Comparison of ENCODE assay signal across 20 cellular contexts in genomic region chr13:40793339-40793738, GRCh38. TPM values are rescaled to one million over a fixed set of nuclear protein-coding genes. Genes with fewer than 3 reads are reported as not detected.
DNase-seq lines count a peak whose midpoint lies in the region; ATAC-seq, FAIRE-seq and TF ChIP-seq lines count a peak whose summit lies in the region.
"Had no signal": no experiment of that assay in that cellular context is flagged by ENCODE, and none has a peak within 500 bp of the region (broad histone marks: within the 10 kb centered on the region; RNA-seq: fewer than 3 reads in every experiment).

No MANE protein-coding gene starts in this region.

- DNase-seq in NCI-H2171 (lab: John Stamatoyannopoulos, UW) (no peak), D721Med (ENCODE audit: insufficient read length, low spot score) (no peak)
- DNase-seq: 8988T; AML-193; C1 segment of cervical spinal cord; CD4-positive, alpha-beta memory T cell; COR-L47; DND-41; GDM1; HFFc6; IMR-90; KBM-7 had no signal

- POLR2A ChIA-PET in HEK293 (lab: Yijun Ruan, JAX), result no interaction called here

- H3K79me2 ChIP-seq in OCI-LY1 (ENCODE audit: insufficient read depth, low read length), result no peaks in the 10 kb centered on the region

- no peaks in the 10 kb centered on the region for H3K9me2 ChIP-seq in OCI-LY1 (ENCODE audit: low read depth, low read length)

- H3K9ac ChIP-seq in BLaER1 (no peak overlapping the region), OCI-LY1 (ENCODE audit: low read length) (no peak overlapping the region), liver (ENCODE audit: low read depth in 1 of 2, low read length in 2 of 2) (no peak overlapping the region)

- CTCF ChIA-PET in HEK293 (lab: Yijun Ruan, JAX), result no interaction called here

- peaks cover 43% of the 10 kb centered on the region for H3K36me3 ChIP-seq in BLaER1
- H3K36me3 ChIP-seq in HEK293 (ENCODE audit: control insufficient read depth in 2 of 2, insufficient read depth in 1 of 2, low read length in 2 of 2), result peaks cover 0 to 23% of the 10 kb centered on the region in 2 experiments; a peak in 1 of 3 replicates
- peaks cover 23% of the 10 kb centered on the region; the same call in 1 of the 2 replicates for H3K36me3 ChIP-seq in OCI-LY1 (ENCODE audit: insufficient read depth, low read length)
- H3K36me3 ChIP-seq in liver (ENCODE audit: control insufficient read depth in 4 of 4, insufficient read depth in 3 of 4, low read depth in 1 of 4, low read length in 3 of 4), result peaks cover 0 to 9% (median 0%) of the 10 kb centered on the region in 4 donors

- H3K4me3 ChIP-seq in BLaER1 (no peak overlapping the region), HEK293 (ENCODE audit: low read depth, low read length) (no peak overlapping the region), OCI-LY1 (ENCODE audit: low read depth, low read length, poor library complexity, severe bottlenecking) (no peak overlapping the region), liver (ENCODE audit: low read depth in 1 of 3, low read length in 3 of 3) (no peak overlapping the region)
- H3K4me3 ChIP-seq: HAP-1 had no signal

- H3K9me3 ChIP-seq in BLaER1 (no peaks in the 10 kb centered on the region), HEK293 (ENCODE audit: control insufficient read depth, insufficient read depth, low read depth, low read length) (no peaks in the 10 kb centered on the region), OCI-LY1 (ENCODE audit: low read length) (no peaks in the 10 kb centered on the region), liver (ENCODE audit: control insufficient read depth in 4 of 4, low read length in 3 of 4) (no peaks in the 10 kb centered on the region)
- H3K9me3 ChIP-seq: HAP-1 had no signal

- H3K4me2 ChIP-seq in BLaER1 (peak overlapping the region; percentile 56), OCI-LY1 (ENCODE audit: low read length) (peak overlapping the region; percentile 12; the same call in 1 of the 2 replicates)

- H3K27ac ChIP-seq in BLaER1 (no peak overlapping the region), HEK293 (ENCODE audit: extremely low read depth, low read depth, low read length) (no peak overlapping the region), OCI-LY1 (ENCODE audit: low read depth, low read length, poor library complexity, severe bottlenecking) (peak overlapping the region; percentile 86), liver (ENCODE audit: low read depth in 1 of 2, low read length in 2 of 2) (peak overlapping the region; percentile 83 to 84)

- peak in 1 of 2 donors; percentile 29 for TF ChIP-seq RAD21 in liver (IDR thresholded peaks at IDR 0.05)

- H3K27me3 ChIP-seq in BLaER1 (no peaks in the 10 kb centered on the region), OCI-LY1 (ENCODE audit: insufficient read depth, low read length) (no peaks in the 10 kb centered on the region), liver (ENCODE audit: control insufficient read depth in 4 of 4, insufficient read depth in 4 of 4, low read length in 3 of 4) (no peaks in the 10 kb centered on the region)

- TF ChIP-seq CTCF in HEK293 (tag by site-specific recombination; IDR thresholded peaks at IDR 0.05), result no peak
- no peak for TF ChIP-seq CTCF in OCI-LY1 (IDR thresholded peaks at IDR 0.05; ENCODE audit: low read length)
- TF ChIP-seq CTCF in liver (IDR thresholded peaks at IDR 0.05; ENCODE audit: low read depth, low read length, missing input control), result no peak
- no peak for TF ChIP-seq CTCF in D721Med (IDR thresholded peaks at IDR 0.05; ENCODE audit: insufficient read depth, missing control alignments)

- FAIRE-seq in D721Med (lab: Jason Lieb, UNC), result no peak
- FAIRE-seq: GM12892, H1 had no signal

- no peak overlapping the region for H2AFZ ChIP-seq in OCI-LY1 (ENCODE audit: low read length)

- ATAC-seq in HG02623 (IDR thresholded peaks at IDR 0.05; ENCODE audit: unreplicated experiment), result no peak

- peaks cover 4% of the 10 kb centered on the region; the same call in 1 of the 2 replicates for H3F3A ChIP-seq in OCI-LY1 (ENCODE audit: insufficient read depth, low read length)

- WGBS in liver, result 37% methylated on average over 3 of the region's 3 CpGs

- H4K20me1 ChIP-seq in BLaER1 (0 out of 2 replicates have a peak, but pooled peaks cover 5% of the 10 kb centered on the region), OCI-LY1 (ENCODE audit: insufficient read depth, low read length) (no peaks in the 10 kb centered on the region)

- H3K4me1 ChIP-seq in BLaER1 (peaks cover 45% of the 10 kb centered on the region), HEK293 (ENCODE audit: control insufficient read depth, insufficient read depth, low read length) (no peaks in the 10 kb centered on the region), OCI-LY1 (ENCODE audit: insufficient read depth, low read length, severe bottlenecking) (peaks cover 43% of the 10 kb centered on the region), liver (ENCODE audit: control insufficient read depth in 4 of 4, insufficient read depth in 4 of 4, low read length in 3 of 4) (peaks cover 7 to 57% (median 30%) of the 10 kb centered on the region in 4 donors)
- H3K4me1 ChIP-seq: HAP-1 had no signal

TF ChIP-seq in HEK293, 187 proteins besides CTCF, POLR2A, EP300 and RAD21:
- TF ChIP-seq ZNF701 (tag by site-specific recombination; IDR thresholded peaks at IDR 0.05) (no peak), IKZF3 (tag by site-specific recombination; IDR thresholded peaks at IDR 0.05) (no peak), ZNF596 (tag by site-specific recombination; IDR thresholded peaks at IDR 0.05) (no peak), PRDM1 (tag by site-specific recombination; IDR thresholded peaks at IDR 0.05) (0 out of 2 replicates have a peak, but pooled peaks have one; percentile 36), ZNF473 (tag by site-specific recombination; IDR thresholded peaks at IDR 0.05) (no peak)

TF ChIP-seq in liver, 16 proteins besides CTCF, POLR2A, EP300 and RAD21:
- TF ChIP-seq, protein P1, sequence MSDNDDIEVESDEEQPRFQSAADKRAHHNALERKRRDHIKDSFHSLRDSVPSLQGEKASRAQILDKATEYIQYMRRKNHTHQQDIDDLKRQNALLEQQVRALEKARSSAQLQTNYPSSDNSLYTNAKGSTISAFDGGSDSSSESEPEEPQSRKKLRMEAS (IDR thresholded peaks at IDR 0.05), result no peak
- peak; percentile 49 to 54 for TF ChIP-seq HNF4A (conservative IDR thresholded peaks at IDR 0.05)
- TF ChIP-seq NR2F2 (IDR thresholded peaks at IDR 0.05), result no peak
- no peak for TF ChIP-seq ZBTB33 (IDR thresholded peaks at IDR 0.05)
- no peak for TF ChIP-seq JUND (IDR thresholded peaks at IDR 0.05)
- TF ChIP-seq REST (IDR thresholded peaks at IDR 0.05), result peak; percentile 42
- peak; percentile 72 to 75 for TF ChIP-seq RXRA (IDR thresholded peaks at IDR 0.05)
- TF ChIP-seq TAF1 (conservative IDR thresholded peaks at IDR 0.05), result no peak
- TF ChIP-seq YY1 (IDR thresholded peaks at IDR 0.05), result peak; percentile 74
- TF ChIP-seq SP1 (IDR thresholded peaks at IDR 0.05), result peak; percentile 61
- no peak for TF ChIP-seq FOXA1 (IDR thresholded peaks at IDR 0.05)
- no peak for TF ChIP-seq FOXA2 (IDR thresholded peaks at IDR 0.05)
- no peak for TF ChIP-seq HNF4G (IDR thresholded peaks at IDR 0.05)
- no peak for TF ChIP-seq GABPA (IDR thresholded peaks at IDR 0.05 in 1 of 2, conservative IDR thresholded peaks at IDR 0.05 in 1 of 2)
- TF ChIP-seq EGR1 (IDR thresholded peaks at IDR 0.05; ENCODE audit: low read depth in 2 of 2), result no peak
- TF ChIP-seq, protein P2, sequence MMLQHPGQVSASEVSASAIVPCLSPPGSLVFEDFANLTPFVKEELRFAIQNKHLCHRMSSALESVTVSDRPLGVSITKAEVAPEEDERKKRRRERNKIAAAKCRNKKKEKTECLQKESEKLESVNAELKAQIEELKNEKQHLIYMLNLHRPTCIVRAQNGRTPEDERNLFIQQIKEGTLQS (IDR thresholded peaks at IDR 0.05), result peak; percentile 40

RNA-seq across cellular contexts. Expression of gene SLC25A15, which starts 3.9 kb away (rescaled TPM):
- total RNA-seq in liver, result 100 to 1,000 TPM in 1 of 2 donors, 10 to 100 TPM in 1; 29.3 to 106 TPM
- polyA plus RNA-seq in liver, result 10 to 100 TPM; 49.7 to 84.1 TPM

RNA-seq across cellular contexts. Expression of gene MRPS31, which starts 22.3 kb away (rescaled TPM):
- total RNA-seq in liver, result 10 to 100 TPM; 13.4 to 15.8 TPM
- polyA plus RNA-seq in liver, result 10 to 100 TPM; 16.2 to 17.6 TPM

Comparison
In these comparisons a context has a peak if more than half of its experiments do, and no peak if none do; other contexts are left out.
1. H3K27ac ChIP-seq: peak in OCI-LY1 (single experiment) and liver (2 of 2); none in BLaER1 (single experiment) and HEK293 (single experiment).